In genomic region chrX:2608638-2609430, GRCh38 we compare ENCODE assay signal across 8 cellular contexts.
DNase-seq lines count a peak whose midpoint lies in the region; ATAC-seq, FAIRE-seq and TF ChIP-seq lines count a peak whose summit lies in the region.

No MANE protein-coding gene starts in this region.

- H2BK20ac ChIP-seq in H1 (ENCODE audit: low read length), result no peak overlapping the region

- 2% methylated on average over 17 of the region's 63 CpGs; no CpG with 5 or more reads in 1 of the 2 experiments for WGBS in H1 (ENCODE audit: extremely low coverage in 1 of 2, insufficient coverage in 1 of 2, insufficient read length in 1 of 2, insufficient replicate concordance in 2 of 2, low coverage in 1 of 2, low lambda C conversion rate in 2 of 2, missing lambda C conversion rate in 1 of 2), 2 experiments

- peak overlapping the region; percentile 25 to 81 (median 57); a peak in 6 of 7 replicates for H3K9ac ChIP-seq in H1 (replicated peaks in 1 of 4; ENCODE audit: extremely low read depth in 1 of 4, low read depth in 3 of 4, low read length in 3 of 4)

- no peak overlapping the region for H3K23ac ChIP-seq in H1 (ENCODE audit: insufficient read length)

- TF ChIP-seq EP300 in H1 (IDR thresholded peaks at IDR 0.05; ENCODE audit: borderline replicate concordance in 1 of 2, low read depth in 2 of 2, low read length in 2 of 2), result no peak

- H3K4me3 Mint-ChIP-seq in activated CD4-positive, alpha-beta T cell treated with anti-CD3 and anti-CD28 coated beads, Interleukin-2, amount 10 ng/mL, durations not matched to agents 7 days and 5 days, result peak overlapping the region; percentile 94

- H3K4me1 Mint-ChIP-seq in activated CD4-positive, alpha-beta T cell treated with anti-CD3 and anti-CD28 coated beads, Interleukin-2, amount 10 ng/mL, durations not matched to agents 7 days and 5 days, result peaks cover 45% of the 10 kb centered on the region

- no peaks in the 10 kb centered on the region for H3K27me3 ChIP-seq in H1 (replicated peaks in 1 of 4; ENCODE audit: control insufficient read depth in 3 of 4, extremely low read depth in 1 of 4, insufficient read depth in 3 of 4, low read length in 3 of 4)

- POLR2A ChIA-PET in activated CD4-positive, alpha-beta T cell treated with anti-CD3 and anti-CD28 coated beads, Interleukin-2, amount 10 ng/mL, durations not matched to agents 7 days and 5 days (lab: Charles Lee), result no interaction called here
- POLR2A ChIA-PET in H1 (lab: Charles Lee; ENCODE audit: partially characterized antibody), result no interaction called here

- peak overlapping the region; percentile 56; the same call in 1 of the 2 replicates for H2BK12ac ChIP-seq in H1 (ENCODE audit: low read depth, low read length)

- peaks cover 3% of the 10 kb centered on the region for H3K79me1 ChIP-seq in H1 (ENCODE audit: low read depth, low read length)

- peak overlapping the region; percentile 24 for H3K56ac ChIP-seq in H1 (replicated peaks; ENCODE audit: insufficient read length, low read depth, low read length)

- peak; percentile 91 for ATAC-seq in GM19328 (IDR thresholded peaks at IDR 0.05; ENCODE audit: unreplicated experiment)
- peak; percentile 89 for ATAC-seq in HG03469 (IDR thresholded peaks at IDR 0.05; ENCODE audit: unreplicated experiment)

- H3K9me3 Mint-ChIP-seq in activated CD4-positive, alpha-beta T cell treated with anti-CD3 and anti-CD28 coated beads, Interleukin-2, amount 10 ng/mL, durations not matched to agents 7 days and 5 days, result peaks cover 2% of the 10 kb centered on the region

- peak overlapping the region; percentile 65 for H3K27ac ChIP-seq in H1 (ENCODE audit: low read depth, low read length)

- CTCF ChIA-PET in activated CD4-positive, alpha-beta T cell treated with anti-CD3 and anti-CD28 coated beads, Interleukin-2, amount 10 ng/mL, durations not matched to agents 7 days and 5 days (lab: Charles Lee), result no interaction called here
- CTCF ChIA-PET in H1 (lab: Charles Lee; ENCODE audit: partially characterized antibody), result no interaction called here

- H4K20me1 ChIP-seq in H1 (replicated peaks in 1 of 2; ENCODE audit: control insufficient read depth in 1 of 2, insufficient read depth in 2 of 2, low read length in 2 of 2), result no peaks in the 10 kb centered on the region

- DNase-seq in AG08396 (ENCODE audit: low spot score), result peak; percentile 96
- peak; percentile 91 for DNase-seq in activated CD4-positive, alpha-beta T cell treated with anti-CD3 and anti-CD28 coated beads, Interleukin-2, amount 10 ng/mL, durations not matched to agents 7 days and 5 days
- peak; percentile 58 to 84 for DNase-seq in H1 (ENCODE audit: low read depth in 1 of 2, low spot score in 2 of 2)
- DNase-seq in mucosa of gallbladder (ENCODE audit: low spot score), result peak; percentile 83
- peak; percentile 90 for DNase-seq in stimulated activated CD8-positive, alpha-beta memory T cell treated with anti-CD3 and anti-CD28 coated beads, Interleukin-4, amount 100 ng/mL, for 48 hours
- DNase-seq in NCI-H2107 (lab: John Stamatoyannopoulos, UW), result no peak

- H3K14ac ChIP-seq in H1 (ENCODE audit: insufficient read length), result no peak overlapping the region

- H3K27ac Mint-ChIP-seq in activated CD4-positive, alpha-beta T cell treated with anti-CD3 and anti-CD28 coated beads, Interleukin-2, amount 10 ng/mL, durations not matched to agents 7 days and 5 days, result peak overlapping the region; percentile 95

- peak overlapping the region; percentile 64; the same call in 1 of the 2 replicates for H4K8ac ChIP-seq in H1 (ENCODE audit: extremely low read depth, insufficient read depth, low read length)

- peaks cover 0 to 13% (median 3%) of the 10 kb centered on the region in 4 experiments; a peak in 2 of 8 replicates for H3K36me3 ChIP-seq in H1 (ENCODE audit: control insufficient read depth in 2 of 4, insufficient read depth in 4 of 4, low read length in 3 of 4)

- H4K5ac ChIP-seq in H1 (ENCODE audit: insufficient read length, low read depth, low read length), result peak overlapping the region; percentile 79

- H2BK15ac ChIP-seq in H1 (ENCODE audit: low read length), result no peak overlapping the region

- H3K4me3 ChIP-seq in H1 (ENCODE audit: extremely low read depth in 1 of 4, insufficient read depth in 2 of 4, low read depth in 3 of 4, low read length in 4 of 4), result peak overlapping the region; percentile 77 to 88 (median 83)

- no peaks in the 10 kb centered on the region for H3K9me3 ChIP-seq in H1 (ENCODE audit: insufficient read depth in 2 of 2, low read depth in 1 of 2, low read length in 1 of 2)

- H3K4me2 ChIP-seq in H1 (ENCODE audit: insufficient read depth in 1 of 2, low read depth in 2 of 2, low read length in 2 of 2), result peak overlapping the region; percentile 84 to 98

- peak overlapping the region; percentile 15 for H4K91ac ChIP-seq in H1 (replicated peaks; ENCODE audit: insufficient read length, low read length)

- H3K23me2 ChIP-seq in H1 (ENCODE audit: low read depth, low read length), result peaks cover 20% of the 10 kb centered on the region; the same call in 1 of the 2 replicates

- peaks cover 34% of the 10 kb centered on the region for H3K36me3 Mint-ChIP-seq in activated CD4-positive, alpha-beta T cell treated with anti-CD3 and anti-CD28 coated beads, Interleukin-2, amount 10 ng/mL, durations not matched to agents 7 days and 5 days (ENCODE audit: low read depth)

- H3K4ac ChIP-seq in H1 (replicated peaks; ENCODE audit: insufficient read length, low read depth, low read length), result no peak overlapping the region

- TF ChIP-seq RAD21 in H1 (IDR thresholded peaks at IDR 0.05 in 1 of 2, conservative IDR thresholded peaks at IDR 0.05 in 1 of 2; ENCODE audit: low read depth in 2 of 2, low read length in 2 of 2), result peak; percentile 9 to 15; a peak in 2 of 4 replicates

- H3K4me1 ChIP-seq in H1 (replicated peaks in 1 of 4; ENCODE audit: control insufficient read depth in 3 of 4, insufficient read depth in 4 of 4, low read length in 3 of 4), result peaks cover 0 to 6% (median 2%) of the 10 kb centered on the region in 4 experiments; a peak in 3 of 7 replicates

- H2BK5ac ChIP-seq in H1 (ENCODE audit: low read depth, low read length), result peak overlapping the region; percentile 57; the same call in 1 of the 2 replicates

- 0 out of 3 replicates have a peak, but pooled peaks of 1 of the 2 experiments have one; percentile 31 for TF ChIP-seq POLR2A in H1 (IDR thresholded peaks at IDR 0.05; ENCODE audit: control extremely low read depth in 1 of 2, low read depth in 2 of 2, low read length in 2 of 2)

- FAIRE-seq in H1 (lab: Jason Lieb, UNC), result no peak

- H2AK5ac ChIP-seq in H1 (ENCODE audit: low read depth, low read length), result no peak overlapping the region

- peaks cover 0 to 24% of the 10 kb centered on the region in 2 experiments; a peak in 3 of 4 replicates for H3K79me2 ChIP-seq in H1 (ENCODE audit: control insufficient read depth in 1 of 2, insufficient read depth in 2 of 2, low read length in 2 of 2)

- no peak overlapping the region; the same call in 1 of the 2 replicates for H2AFZ ChIP-seq in H1 (ENCODE audit: low read length)

- H2BK120ac ChIP-seq in H1 (replicated peaks; ENCODE audit: low read depth, low read length), result no peak overlapping the region

- TF ChIP-seq CTCF in H1 (IDR thresholded peaks at IDR 0.05; ENCODE audit: control extremely low read depth in 1 of 3, insufficient read depth in 1 of 3, low read depth in 1 of 3, low read length in 3 of 3), result no peak

- peak overlapping the region; percentile 71 for H3K18ac ChIP-seq in H1 (ENCODE audit: extremely low read depth, low read length)

- H3K27me3 Mint-ChIP-seq in activated CD4-positive, alpha-beta T cell treated with anti-CD3 and anti-CD28 coated beads, Interleukin-2, amount 10 ng/mL, durations not matched to agents 7 days and 5 days, result no peaks in the 10 kb centered on the region

TF ChIP-seq in H1, 55 proteins besides CTCF, POLR2A, EP300 and RAD21:
- TF ChIP-seq HDAC2 (IDR thresholded peaks at IDR 0.05; ENCODE audit: borderline replicate concordance in 1 of 2, low read depth in 2 of 2, low read length in 2 of 2) (0 out of 4 replicates have a peak, but pooled peaks of 1 of the 2 experiments have one; percentile 34), PHF8 (conservative IDR thresholded peaks at IDR 0.05; ENCODE audit: low read depth, low read length) (peak; percentile 45; the same call in 1 of the 2 replicates), SIRT6 (IDR thresholded peaks at IDR 0.05; ENCODE audit: low read length) (no peak), TEAD4 (IDR thresholded peaks at IDR 0.05; ENCODE audit: low read depth, low read length) (peak; percentile 59; the same call in 1 of the 2 replicates), SAP30 (IDR thresholded peaks at IDR 0.05; ENCODE audit: insufficient read depth, insufficient replicate concordance, low read length) (no peak), BACH1 (IDR thresholded peaks at IDR 0.05; ENCODE audit: low read length) (peak; percentile 57), CBX5 (IDR thresholded peaks at IDR 0.05; ENCODE audit: low read depth, low read length) (no peak), SP1 (IDR thresholded peaks at IDR 0.05; ENCODE audit: low read depth, low read length) (0 out of 2 replicates have a peak, but pooled peaks have one; percentile 14), FOSL1 (IDR thresholded peaks at IDR 0.05; ENCODE audit: insufficient read depth, low read depth, low read length) (no peak), EGR1 (IDR thresholded peaks at IDR 0.05; ENCODE audit: borderline replicate concordance, low read depth, low read length) (0 out of 2 replicates have a peak, but pooled peaks have one; percentile 19), JUND (IDR thresholded peaks at IDR 0.05; ENCODE audit: low read length) (no peak), CHD2 (IDR thresholded peaks at IDR 0.05; ENCODE audit: low read length) (no peak), SIN3A (conservative IDR thresholded peaks at IDR 0.05 in 1 of 2, IDR thresholded peaks at IDR 0.05 in 1 of 2; ENCODE audit: low read depth in 1 of 2, low read length in 2 of 2) (0 out of 4 replicates have a peak, but pooled peaks of 1 of the 2 experiments have one; percentile 32), KDM4A (IDR thresholded peaks at IDR 0.05; ENCODE audit: low read depth, low read length, severe bottlenecking) (peak; percentile 85), ASH2L (IDR thresholded peaks at IDR 0.05; ENCODE audit: low read length) (peak; percentile 14), TAF1 (IDR thresholded peaks at IDR 0.05; ENCODE audit: low read depth, low read length) (peak; percentile 56)
